ENCODE assay signal across 8 cellular contexts in genomic region chr5:36875051-36875788, GRCh38. TPM values are rescaled to one million over a fixed set of nuclear protein-coding genes. Genes with fewer than 3 reads are reported as not detected.
DNase-seq lines count a peak whose midpoint lies in the region; ATAC-seq and TF ChIP-seq lines count a peak whose summit lies in the region.

No MANE protein-coding gene starts in this region.

- H3K36me3 ChIP-seq in adipocyte (ENCODE audit: control insufficient read depth, insufficient read depth, low read length, severe bottlenecking) (no peaks in the 10 kb centered on the region), right atrium auricular region (peaks cover 5% of the 10 kb centered on the region)

- H3K9ac ChIP-seq in adipocyte (ENCODE audit: low read length): peak overlapping the region; percentile 97

- H3K9me3 ChIP-seq in adipocyte (ENCODE audit: control insufficient read depth, low read length) (no peaks in the 10 kb centered on the region), right atrium auricular region (no peaks in the 10 kb centered on the region)

- H3K4me1 ChIP-seq in adipocyte (ENCODE audit: control insufficient read depth, insufficient read depth, low read length) (peaks cover 32% of the 10 kb centered on the region), right atrium auricular region (peaks cover 0 to 44% of the 10 kb centered on the region in 2 donors)

- peak overlapping the region; percentile 99 for H3K27ac ChIP-seq in right atrium auricular region

- ATAC-seq in HG03045 (IDR thresholded peaks at IDR 0.05; ENCODE audit: unreplicated experiment) (no peak), HG03342 (IDR thresholded peaks at IDR 0.05; ENCODE audit: unreplicated experiment) (no peak)

- H3K27me3 ChIP-seq in adipocyte (replicated peaks; ENCODE audit: control insufficient read depth, insufficient read depth, low read length) (no peaks in the 10 kb centered on the region), right atrium auricular region (no peaks in the 10 kb centered on the region)

- peak; percentile 42 for DNase-seq in DMS 273 treated with DMSO at 0.1 percent for 48 hours (lab: John Stamatoyannopoulos, UW)
- peak; percentile 24 for DNase-seq in HS-27A (ENCODE audit: low read depth)
- peak; percentile 54 for DNase-seq in SK-N-DZ (ENCODE audit: low spot score)
- peak; percentile 82 for DNase-seq in adipocyte (ENCODE audit: low read depth)
- peak; percentile 69 for DNase-seq in right atrium auricular region (ENCODE audit: low spot score)
- peak; percentile 80 for DNase-seq in posterior vena cava (ENCODE audit: low spot score)

- TF ChIP-seq CTCF in right atrium auricular region (IDR thresholded peaks at IDR 0.05): no peak

- H3K4me3 ChIP-seq in adipocyte (ENCODE audit: low read length) (peak overlapping the region; percentile 100), right atrium auricular region (peak overlapping the region; percentile 69 to 98)

- intact Hi-C loops in posterior vena cava (cut with DNase I): loop anchor here in 1 of 2 donors (10.0 kb wide), 1 partner anchor 140 kb away; no protein-coding TSS in a partner anchor

RNA-seq across cellular contexts. Expression of gene NIPBL, which starts 1.3 kb away (rescaled TPM):
- polyA plus RNA-seq in SK-N-DZ (2014; cell fraction: cytosol; rRNA removed): 12.2 and 14.5 TPM in 2 replicates
- 16.8 and 19.5 TPM in 2 replicates for polyA plus RNA-seq in SK-N-DZ (2014; cell fraction: nucleus; rRNA removed)
- total RNA-seq in right atrium auricular region (10 to 100 TPM; 32.3 to 43.1 TPM), posterior vena cava (10 to 100 TPM; 49.3 to 58.6 TPM)

Comparison
In these comparisons a context has a peak if more than half of its experiments do, and no peak if none do; other contexts are left out.
1. DNase-seq: peak in every context shown above with its lines; median percentile 82 in adipocyte; 80 in posterior vena cava; 69 in right atrium auricular region; 54 in SK-N-DZ; 42 in DMS 273 treated with DMSO at 0.1 percent for 48 hours; 24 in HS-27A.